9 cellular contexts compared by ENCODE assay signal in genomic region chr5:73692166-73692640, GRCh38.
DNase-seq lines count a peak whose midpoint lies in the region; ATAC-seq, FAIRE-seq and TF ChIP-seq lines count a peak whose summit lies in the region.
"Had no signal": no experiment of that assay in that cellular context is flagged by ENCODE, and none has a peak within 500 bp of the region (broad histone marks: within the 10 kb centered on the region; RNA-seq: fewer than 3 reads in every experiment).

No MANE protein-coding gene starts in this region.

- no peak overlapping the region for H3K4me3 ChIP-seq in esophagus squamous epithelium
- H3K4me3 ChIP-seq: heart left ventricle had no signal

- H3K9me3 Mint-ChIP-seq in Calu3 (ENCODE audit: low read depth, unreplicated experiment), result no peaks in the 10 kb centered on the region

- H3K27me3 ChIP-seq in foreskin keratinocyte, result no peaks in the 10 kb centered on the region
- H3K27me3 ChIP-seq in esophagus squamous epithelium, result no peaks in the 10 kb centered on the region
- H3K27me3 ChIP-seq: heart left ventricle had no signal

- peak; percentile 50 for DNase-seq in AG08395 (ENCODE audit: low spot score)
- DNase-seq in H54 (ENCODE audit: insufficient read length, low spot score), result peak; percentile 40
- peak; percentile 69 to 84 for DNase-seq in foreskin keratinocyte
- DNase-seq in esophagus squamous epithelium (lab: John Stamatoyannopoulos, UW), result no peak
- no peak for DNase-seq in Calu3
- DNase-seq: heart left ventricle had no signal

- no peaks in the 10 kb centered on the region for H3K9me3 ChIP-seq in esophagus squamous epithelium
- H3K9me3 ChIP-seq: heart left ventricle had no signal

- H3K27ac Mint-ChIP-seq in Calu3 (ENCODE audit: unreplicated experiment), result no peak overlapping the region

- no TSS peak for BruUV-seq in Calu3 (replicated peaks; lab: Mats Ljungman, UMichigan)

- CTCF ChIA-PET in Calu3 (lab: Charles Lee), result interaction anchor here (1.0 to 3.4 kb wide), 3 partner anchors 14 to 40 kb away, joined by 5 to 8 read pairs (median 7); no protein-coding TSS in a partner anchor

- no peaks in the 10 kb centered on the region for H3K36me3 ChIP-seq in esophagus squamous epithelium
- H3K36me3 ChIP-seq: heart left ventricle had no signal

- peak; percentile 84 for FAIRE-seq in H54 (lab: Jason Lieb, UNC)

- H3K4me1 Mint-ChIP-seq in Calu3 (ENCODE audit: low read depth, unreplicated experiment), result peaks cover 56% of the 10 kb centered on the region

- intact Hi-C loops in esophagus squamous epithelium (cut with DNase I), result no loop called here
- intact Hi-C loops in Calu3 (cut with micrococcal nuclease; ENCODE audit: unreplicated experiment), result no loop called here

- no peaks in the 10 kb centered on the region for H3K27me3 Mint-ChIP-seq in Calu3 (ENCODE audit: unreplicated experiment)

- TF ChIP-seq CTCF in foreskin keratinocyte (conservative IDR thresholded peaks at IDR 0.05) (peak; percentile 6), esophagus squamous epithelium (IDR thresholded peaks at IDR 0.05) (no peak), Calu3 (IDR thresholded peaks at IDR 0.05; ENCODE audit: unreplicated experiment) (no peak)

- TF ChIP-seq POLR2A in H54 (IDR thresholded peaks at IDR 0.05; ENCODE audit: low read depth, low read length) (no peak), esophagus squamous epithelium (IDR thresholded peaks at IDR 0.05) (no peak)

- H3K27ac ChIP-seq in foreskin keratinocyte, result peak overlapping the region; percentile 68
- no peak overlapping the region for H3K27ac ChIP-seq in esophagus squamous epithelium

- H3K4me3 Mint-ChIP-seq in Calu3 (ENCODE audit: low read depth, unreplicated experiment), result no peak overlapping the region

- H3K4me1 ChIP-seq in foreskin keratinocyte (peaks cover 37% of the 10 kb centered on the region), esophagus squamous epithelium (peaks cover 0 to 22% (median 6%) of the 10 kb centered on the region in 3 donors)

- peaks cover 5% of the 10 kb centered on the region for H3K36me3 Mint-ChIP-seq in Calu3 (ENCODE audit: insufficient read depth, unreplicated experiment)

- peak; percentile 60 for ATAC-seq in SK-N-SH treated with all-trans-retinoic acid at 6 μM for 48 hours
- ATAC-seq in foreskin keratinocyte, result peak; percentile 98
- ATAC-seq in GM21786 (IDR thresholded peaks at IDR 0.05; ENCODE audit: unreplicated experiment), result no peak
- ATAC-seq in HG02840 (IDR thresholded peaks at IDR 0.05; ENCODE audit: low FRiP score, unreplicated experiment), result no peak

- WGBS in esophagus squamous epithelium, 2 donors, result 28 to 29% methylated on average over 2 of the region's 2 CpGs

TF ChIP-seq in SK-N-SH treated with all-trans-retinoic acid at 6 μM for 48 hours, 23 proteins besides CTCF, POLR2A, EP300 and RAD21:
- TF ChIP-seq, protein P1, sequence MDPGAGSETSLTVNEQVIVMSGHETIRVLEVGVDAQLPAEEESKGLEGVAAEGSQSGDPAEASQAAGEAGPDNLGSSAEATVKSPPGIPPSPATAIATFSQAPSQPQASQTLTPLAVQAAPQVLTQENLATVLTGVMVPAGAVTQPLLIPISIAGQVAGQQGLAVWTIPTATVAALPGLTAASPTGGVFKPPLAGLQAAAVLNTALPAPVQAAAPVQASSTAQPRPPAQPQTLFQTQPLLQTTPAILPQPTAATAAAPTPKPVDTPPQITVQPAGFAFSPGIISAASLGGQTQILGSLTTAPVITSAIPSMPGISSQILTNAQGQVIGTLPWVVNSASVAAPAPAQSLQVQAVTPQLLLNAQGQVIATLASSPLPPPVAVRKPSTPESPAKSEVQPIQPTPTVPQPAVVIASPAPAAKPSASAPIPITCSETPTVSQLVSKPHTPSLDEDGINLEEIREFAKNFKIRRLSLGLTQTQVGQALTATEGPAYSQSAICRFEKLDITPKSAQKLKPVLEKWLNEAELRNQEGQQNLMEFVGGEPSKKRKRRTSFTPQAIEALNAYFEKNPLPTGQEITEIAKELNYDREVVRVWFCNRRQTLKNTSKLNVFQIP (CRISPR knock-in tag; IDR thresholded peaks at IDR 0.05; ENCODE audit: borderline replicate concordance, low read depth), result no peak
- TF ChIP-seq ESRRG (CRISPR knock-in tag; IDR thresholded peaks at IDR 0.05) (no peak), CREB5 (CRISPR knock-in tag; IDR thresholded peaks at IDR 0.05; ENCODE audit: low read depth) (no peak)

Comparison
In these comparisons a context has a peak if more than half of its experiments do, and no peak if none do; other contexts are left out.
1. DNase-seq: peak in AG08395 (single experiment), H54 (single experiment) and foreskin keratinocyte (2 of 2); none in esophagus squamous epithelium (single experiment) and Calu3 (single experiment).
2. ATAC-seq: peak in SK-N-SH treated with all-trans-retinoic acid at 6 μM for 48 hours (single experiment) and foreskin keratinocyte (single experiment); none in GM21786 (single experiment) and HG02840 (single experiment).